Comparison of ENCODE assay signal across 14 cellular contexts in the genomic region with DNA sequence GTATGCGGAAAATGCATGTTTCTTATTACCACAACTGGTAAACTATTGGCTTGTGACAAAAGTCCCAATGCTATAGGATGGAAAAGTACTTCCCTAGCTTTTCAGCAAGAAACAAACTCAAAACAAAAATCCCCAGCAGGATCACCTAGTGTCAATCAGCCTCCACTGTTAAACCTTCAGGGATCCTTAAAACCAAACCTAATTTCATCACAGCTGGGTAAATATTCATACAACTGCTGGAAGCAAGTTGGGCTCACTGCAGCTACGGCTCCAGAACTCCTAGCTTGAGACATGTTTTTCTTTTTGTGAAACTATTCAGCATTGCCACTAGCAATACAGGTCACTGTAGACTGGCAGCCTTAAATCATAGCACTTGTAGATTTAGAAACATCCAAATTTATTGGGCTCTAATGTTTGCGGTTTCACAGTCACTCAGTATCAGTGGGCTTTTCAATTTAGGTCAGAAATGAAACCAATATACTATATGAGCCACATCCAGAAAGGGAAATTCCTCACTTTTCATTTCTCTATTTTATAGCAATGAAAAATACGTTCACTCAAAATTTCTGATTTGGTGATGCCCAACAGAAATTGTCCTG.
DNase-seq lines count a peak whose midpoint lies in the region; ATAC-seq and TF ChIP-seq lines count a peak whose summit lies in the region.
"Had no signal": no experiment of that assay in that cellular context is flagged by ENCODE, and none has a peak within 500 bp of the region (broad histone marks: within the 10 kb centered on the region; RNA-seq: fewer than 3 reads in every experiment).

No MANE protein-coding gene starts in this region.

- peaks cover 9% of the 10 kb centered on the region for H3K36me3 Mint-ChIP-seq in stimulated activated effector memory CD8-positive, alpha-beta T cell treated with anti-CD3 and anti-CD28 coated beads, Interleukin-12 subunit alpha, Interleukin-12 subunit beta, amount 100 ng/mL, for 72 hours

- no peaks in the 10 kb centered on the region for H3K36me3 ChIP-seq in SJCRH30
- H3K36me3 ChIP-seq in suprapubic skin: no peaks in the 10 kb centered on the region
- no peaks in the 10 kb centered on the region for H3K36me3 ChIP-seq in effector memory CD4-positive, alpha-beta T cell (ENCODE audit: control insufficient read depth, insufficient read depth, low read length)
- H3K36me3 ChIP-seq: upper lobe of right lung had no signal

- no peak for TF ChIP-seq POLR2A in suprapubic skin (IDR thresholded peaks at IDR 0.05)

- peak; percentile 13 to 59 for DNase-seq in SJCRH30
- DNase-seq in stimulated activated effector memory CD8-positive, alpha-beta T cell treated with anti-CD3 and anti-CD28 coated beads, Interleukin-12 subunit alpha, Interleukin-12 subunit beta, amount 100 ng/mL, for 72 hours (ENCODE audit: low spot score in 2 of 2): no peak
- DNase-seq in suprapubic skin (ENCODE audit: low spot score in 2 of 2): no peak
- no peak for DNase-seq in effector memory CD4-positive, alpha-beta T cell
- DNase-seq in iPS-NIHi11 (ENCODE audit: low spot score): no peak
- DNase-seq: DMS79, erythroblast, kidney, SK-N-SH, upper lobe of right lung had no signal

- H3K4me3 ChIP-seq in SJCRH30 (peak overlapping the region; percentile 33), suprapubic skin (no peak overlapping the region)
- no peak overlapping the region for H3K4me3 ChIP-seq in effector memory CD4-positive, alpha-beta T cell (ENCODE audit: insufficient read depth, low read depth, low read length, poor library complexity, severe bottlenecking)
- H3K4me3 ChIP-seq: upper lobe of right lung had no signal

- H3K4me1 Mint-ChIP-seq in stimulated activated effector memory CD8-positive, alpha-beta T cell treated with anti-CD3 and anti-CD28 coated beads, Interleukin-12 subunit alpha, Interleukin-12 subunit beta, amount 100 ng/mL, for 72 hours: peaks cover 27% of the 10 kb centered on the region

- no peak for TF ChIP-seq EP300 in suprapubic skin (IDR thresholded peaks at IDR 0.05)

- H3K4me1 ChIP-seq in SJCRH30: peaks cover 32% of the 10 kb centered on the region
- H3K4me1 ChIP-seq in suprapubic skin: no peaks in the 10 kb centered on the region
- H3K4me1 ChIP-seq in effector memory CD4-positive, alpha-beta T cell (ENCODE audit: control insufficient read depth, insufficient read depth, low read length, poor library complexity, severe bottlenecking): no peaks in the 10 kb centered on the region
- H3K4me1 ChIP-seq: parathyroid adenoma, upper lobe of right lung had no signal

- no peak for TF ChIP-seq CTCF in suprapubic skin (IDR thresholded peaks at IDR 0.05)

- H3K9me3 Mint-ChIP-seq in stimulated activated effector memory CD8-positive, alpha-beta T cell treated with anti-CD3 and anti-CD28 coated beads, Interleukin-12 subunit alpha, Interleukin-12 subunit beta, amount 100 ng/mL, for 72 hours: no peaks in the 10 kb centered on the region

- H3K4me3 Mint-ChIP-seq in stimulated activated effector memory CD8-positive, alpha-beta T cell treated with anti-CD3 and anti-CD28 coated beads, Interleukin-12 subunit alpha, Interleukin-12 subunit beta, amount 100 ng/mL, for 72 hours: peak overlapping the region; percentile 19

- ATAC-seq in GM18909 (IDR thresholded peaks at IDR 0.05; ENCODE audit: poor library complexity, unreplicated experiment) (peak; percentile 69), HG02870 (IDR thresholded peaks at IDR 0.05; ENCODE audit: unreplicated experiment) (peak; percentile 60)
- ATAC-seq in stimulated activated effector memory CD8-positive, alpha-beta T cell treated with anti-CD3 and anti-CD28 coated beads, Interleukin-12 subunit alpha, Interleukin-12 subunit beta, amount 100 ng/mL, for 72 hours: peak; percentile 71
- ATAC-seq: HepG2, upper lobe of right lung had no signal

- H3K27me3 ChIP-seq in SJCRH30 (no peaks in the 10 kb centered on the region), suprapubic skin (no peaks in the 10 kb centered on the region)
- no peaks in the 10 kb centered on the region for H3K27me3 ChIP-seq in effector memory CD4-positive, alpha-beta T cell (replicated peaks; ENCODE audit: control insufficient read depth, insufficient read depth, low read length, poor library complexity, severe bottlenecking)
- H3K27me3 ChIP-seq: upper lobe of right lung had no signal

- 70% methylated on average over 4 of the region's 4 CpGs for WGBS in suprapubic skin

- H3K9me3 ChIP-seq in SJCRH30 (replicated peaks) (no peaks in the 10 kb centered on the region), suprapubic skin (no peaks in the 10 kb centered on the region)
- no peaks in the 10 kb centered on the region for H3K9me3 ChIP-seq in effector memory CD4-positive, alpha-beta T cell (ENCODE audit: control insufficient read depth, low read length)
- H3K9me3 ChIP-seq: SK-N-SH, upper lobe of right lung had no signal

- H3K27ac Mint-ChIP-seq in stimulated activated effector memory CD8-positive, alpha-beta T cell treated with anti-CD3 and anti-CD28 coated beads, Interleukin-12 subunit alpha, Interleukin-12 subunit beta, amount 100 ng/mL, for 72 hours: no peak overlapping the region

- H3K27ac ChIP-seq in SJCRH30: peak overlapping the region; percentile 82
- H3K27ac ChIP-seq in suprapubic skin: no peak overlapping the region
- H3K27ac ChIP-seq in effector memory CD4-positive, alpha-beta T cell (ENCODE audit: insufficient read depth, low read length, poor library complexity, severe bottlenecking): no peak overlapping the region
- H3K27ac ChIP-seq: parathyroid adenoma, upper lobe of right lung had no signal

Comparison
In these comparisons a context has a peak if more than half of its experiments do, and no peak if none do; other contexts are left out.
1. DNase-seq: peak in SJCRH30 (2 of 2); none in stimulated activated effector memory CD8-positive, alpha-beta T cell treated with anti-CD3 and anti-CD28 coated beads, Interleukin-12 subunit alpha, Interleukin-12 subunit beta, amount 100 ng/mL, for 72 hours (0 of 2), suprapubic skin (0 of 2), effector memory CD4-positive, alpha-beta T cell (0 of 3) and iPS-NIHi11 (single experiment).
2. Peak in every context shown above with its lines, with median percentiles within 50 percentile points of each other: ATAC-seq.